30 cellular contexts compared by ENCODE assay signal in the genomic region with DNA sequence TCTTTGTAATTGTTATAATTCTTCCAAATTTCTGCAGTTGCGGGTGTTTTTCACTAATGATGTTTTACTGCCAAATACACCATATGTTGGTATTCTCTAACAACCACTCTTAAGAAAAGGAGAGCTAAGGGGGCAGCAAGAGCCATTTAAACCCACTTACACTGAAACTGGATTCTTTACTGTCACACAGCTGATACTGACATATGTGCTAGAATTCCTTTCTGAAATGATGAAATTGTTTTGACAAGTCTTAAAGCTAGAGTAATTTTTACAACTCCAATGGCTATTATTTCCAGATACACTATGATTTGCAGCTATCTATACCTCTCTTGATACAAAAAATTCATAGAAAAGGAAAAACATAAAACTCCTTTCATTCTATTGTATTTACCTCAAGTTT.
"Had no signal": no experiment of that assay in that cellular context is flagged by ENCODE, and none has a peak within 500 bp of the region (broad histone marks: within the 10 kb centered on the region; RNA-seq: fewer than 3 reads in every experiment).

No MANE protein-coding gene starts in this region.

- ATAC-seq: esophagus mucosa; gastrocnemius medialis; heart left ventricle; left cardiac atrium; left lung; mucosa of descending colon; psoas muscle; right cardiac atrium; stimulated activated memory B cell treated with anti-CD40 and anti-IgM and Interleukin-4, amounts not matched to agents 10 μg/mL and 1 μg/mL and 100 μg/mL, for 72 hours; stimulated activated naive CD8-positive, alpha-beta T cell treated with anti-CD3 and anti-CD28 coated beads, Interleukin-15, Interleukin-2, amounts not matched to agents 100 U/mL and 50 U/mL, for 24 hours had no signal

- H3K4me1 Mint-ChIP-seq: endodermal cell; mesothelial cell of epicardium; naive B cell; stimulated activated memory B cell treated with anti-CD40 and anti-IgM and Interleukin-4, amounts not matched to agents 10 μg/mL and 1 μg/mL and 100 μg/mL, for 72 hours had no signal

- H3K9me3 ChIP-seq: gastrocnemius medialis, left lung, mucosa of descending colon, ovary, psoas muscle, sigmoid colon, testis, tibial artery had no signal

- H3K36me3 Mint-ChIP-seq: mesothelial cell of epicardium; naive B cell; stimulated activated memory B cell treated with anti-CD40 and anti-IgM and Interleukin-4, amounts not matched to agents 10 μg/mL and 1 μg/mL and 100 μg/mL, for 72 hours; type B pancreatic cell had no signal

- H3K4me2 ChIP-seq: hepatocyte had no signal

- H3K4me3 ChIP-seq: dorsolateral prefrontal cortex, gastrocnemius medialis, heart left ventricle, hepatocyte, left lung, mucosa of descending colon, ovary, psoas muscle, sigmoid colon, spleen, testis, tibial artery had no signal

- H3K9me3 Mint-ChIP-seq: endodermal cell, nephron, type B pancreatic cell had no signal

- H3K36me3 ChIP-seq: gastrocnemius medialis, heart left ventricle, left lung, ovary, sigmoid colon, spleen, tibial artery had no signal

- H3K27me3 ChIP-seq: dorsolateral prefrontal cortex, gastrocnemius medialis, heart left ventricle, hepatocyte, left lung, ovary, sigmoid colon, spleen, testis, tibial artery had no signal

- H2AFZ ChIP-seq: hepatocyte had no signal

- H3K27me3 Mint-ChIP-seq: naive B cell; stimulated activated memory B cell treated with anti-CD40 and anti-IgM and Interleukin-4, amounts not matched to agents 10 μg/mL and 1 μg/mL and 100 μg/mL, for 72 hours; type B pancreatic cell had no signal

- H3K4me1 ChIP-seq: gastrocnemius medialis, heart left ventricle, left lung, psoas muscle, sigmoid colon, spleen, testis, tibial artery had no signal

- H3K27ac Mint-ChIP-seq: endodermal cell; mesothelial cell of epicardium; naive B cell; nephron; stimulated activated memory B cell treated with anti-CD40 and anti-IgM and Interleukin-4, amounts not matched to agents 10 μg/mL and 1 μg/mL and 100 μg/mL, for 72 hours; type B pancreatic cell had no signal

- DNase-seq: dorsolateral prefrontal cortex; effector CD4-positive, alpha-beta T cell; endodermal cell; foreskin fibroblast; gastrocnemius medialis; heart left ventricle; left cardiac atrium; left lung; mesenchymal stem cell; mucosa of descending colon; naive B cell; occipital lobe; ovary; posterior cingulate gyrus; psoas muscle; right cardiac atrium; sigmoid colon; spleen; stimulated activated CD4-positive, alpha-beta T cell treated with anti-CD3 and anti-CD28 coated beads, Interleukin-4, amount 100 ng/mL, for 4 hours; stimulated activated naive CD8-positive, alpha-beta T cell treated with anti-CD3 and anti-CD28 coated beads, Interleukin-15, Interleukin-2, amounts not matched to agents 100 U/mL and 50 U/mL, for 24 hours; substantia nigra; testis; tibial artery had no signal

- H3K4me3 Mint-ChIP-seq: endodermal cell; mesothelial cell of epicardium; naive B cell; nephron; stimulated activated memory B cell treated with anti-CD40 and anti-IgM and Interleukin-4, amounts not matched to agents 10 μg/mL and 1 μg/mL and 100 μg/mL, for 72 hours; type B pancreatic cell had no signal

- H3K27ac ChIP-seq: dorsolateral prefrontal cortex, epithelial cell of prostate, gastrocnemius medialis, heart left ventricle, hepatocyte, left lung, ovary, psoas muscle, sigmoid colon, spleen, testis, tibial artery had no signal

- H3K79me2 ChIP-seq: hepatocyte had no signal
